In the genomic region with DNA sequence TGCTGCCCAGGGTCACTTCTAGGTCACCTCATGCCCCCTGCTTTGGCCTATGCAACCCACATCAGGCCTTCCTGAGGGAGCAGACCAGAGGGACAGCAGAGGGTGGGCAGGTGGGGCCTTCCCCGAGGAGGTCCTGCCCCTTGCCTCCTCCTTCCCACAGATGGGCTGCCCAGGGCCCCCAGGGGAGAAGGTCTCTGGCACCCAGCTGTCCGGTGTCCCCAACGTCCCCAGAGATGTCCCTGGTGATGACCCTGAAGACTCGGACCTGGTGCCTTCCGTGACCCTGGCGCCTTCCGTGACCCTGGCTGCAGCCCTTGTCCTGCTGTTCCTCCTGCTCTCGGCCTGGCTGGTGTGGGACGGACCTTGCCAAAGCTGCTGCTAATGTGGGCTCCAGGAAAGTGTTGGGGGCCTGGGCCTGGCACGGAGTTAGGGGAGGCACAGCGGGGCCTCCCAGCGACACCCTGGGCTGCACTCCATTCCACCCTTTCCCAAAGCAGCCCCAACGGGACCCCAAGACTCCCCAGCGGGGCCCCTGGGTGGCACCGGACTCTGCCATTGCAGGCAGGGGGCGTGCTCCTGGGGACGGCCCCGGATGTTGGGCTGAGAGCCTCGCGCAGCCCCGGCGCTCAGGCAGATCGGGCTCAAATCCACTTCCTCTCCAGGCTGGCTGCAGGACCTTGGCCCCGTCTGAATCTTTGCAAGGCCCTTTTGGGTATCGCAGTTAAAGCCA, we compare ENCODE assay signal across 13 cellular contexts. TPM values are rescaled to one million over a fixed set of nuclear protein-coding genes. Genes with fewer than 3 reads are reported as not detected.
DNase-seq lines count a peak whose midpoint lies in the region; ATAC-seq, FAIRE-seq and TF ChIP-seq lines count a peak whose summit lies in the region.
"Had no signal": no experiment of that assay in that cellular context is flagged by ENCODE, and none has a peak within 500 bp of the region (broad histone marks: within the 10 kb centered on the region; RNA-seq: fewer than 3 reads in every experiment).

No MANE protein-coding gene starts in this region.

- TF ChIP-seq RAD21 in HepG2 (CRISPR knock-in tag; IDR thresholded peaks at IDR 0.05): no peak

- no peaks in the 10 kb centered on the region for H3K36me3 ChIP-seq in CD8-positive, alpha-beta memory T cell (ENCODE audit: insufficient read depth, low read length)
- H3K36me3 ChIP-seq in SU-DHL-6 (ENCODE audit: low read length) (no peaks in the 10 kb centered on the region), HepG2 (replicated peaks in 1 of 2; ENCODE audit: control insufficient read depth in 1 of 2, insufficient read depth in 2 of 2, low read length in 2 of 2) (no peaks in the 10 kb centered on the region), adrenal gland (replicated peaks in 1 of 2) (no peaks in the 10 kb centered on the region)

- H3K4me3 ChIP-seq in CD8-positive, alpha-beta memory T cell (ENCODE audit: low read length): peak overlapping the region; percentile 43
- H3K4me3 ChIP-seq in SU-DHL-6 (ENCODE audit: insufficient read depth, low read length, poor library complexity, severe bottlenecking): no peak overlapping the region
- H3K4me3 ChIP-seq in HepG2 (replicated peaks in 1 of 3; ENCODE audit: insufficient read depth in 1 of 3, low read depth in 2 of 3, low read length in 3 of 3): peak overlapping the region; percentile 27 to 70 (median 47); a peak in 4 of 6 replicates
- H3K4me3 ChIP-seq in adrenal gland: no peak overlapping the region
- H3K4me3 ChIP-seq: hepatocyte, SK-N-MC had no signal

- peaks cover 4 to 17% of the 10 kb centered on the region in 2 donors for H3K27me3 Mint-ChIP-seq in CD8-positive, alpha-beta memory T cell

- H3K9me2 ChIP-seq in SU-DHL-6 (replicated peaks; ENCODE audit: insufficient read depth, low read length): no peaks in the 10 kb centered on the region

- H3F3A ChIP-seq in SU-DHL-6 (ENCODE audit: insufficient read depth): no peaks in the 10 kb centered on the region

- TF ChIP-seq EP300 in HepG2 (IDR thresholded peaks at IDR 0.05; ENCODE audit: low read depth in 2 of 2, low read length in 2 of 2): no peak
- no peak for TF ChIP-seq EP300 in HepG2 (CRISPR knock-in tag; IDR thresholded peaks at IDR 0.05; ENCODE audit: borderline replicate concordance)

- no peak for TF ChIP-seq POLR2A in HepG2 (IDR thresholded peaks at IDR 0.05; ENCODE audit: insufficient read depth in 1 of 2, low read depth in 2 of 2, low read length in 2 of 2)
- TF ChIP-seq POLR2A in adrenal gland (IDR thresholded peaks at IDR 0.05): no peak

- no peaks in the 10 kb centered on the region for H4K20me1 ChIP-seq in SU-DHL-6 (ENCODE audit: low read depth, low read length)
- no peaks in the 10 kb centered on the region for H4K20me1 ChIP-seq in HepG2 (ENCODE audit: insufficient read depth, low read length)

- H3K4me2 ChIP-seq in SU-DHL-6 (ENCODE audit: low read depth, low read length, poor library complexity, severe bottlenecking) (peak overlapping the region; percentile 53), HepG2 (ENCODE audit: low read depth, low read length) (peak overlapping the region; percentile 95)
- H3K4me2 ChIP-seq: hepatocyte had no signal

- H3K4me1 Mint-ChIP-seq in CD8-positive, alpha-beta memory T cell: peaks cover 0 to 6% (median 5%) of the 10 kb centered on the region in 3 donors

- FAIRE-seq in HepG2 (lab: Jason Lieb, UNC): no peak
- FAIRE-seq: astrocyte had no signal

- no peak overlapping the region for H2AFZ ChIP-seq in SU-DHL-6 (ENCODE audit: low read depth, low read length, severe bottlenecking)
- no peak overlapping the region for H2AFZ ChIP-seq in HepG2 (ENCODE audit: low read length)
- H2AFZ ChIP-seq: hepatocyte had no signal

- no peaks in the 10 kb centered on the region for H3K36me3 Mint-ChIP-seq in CD8-positive, alpha-beta memory T cell

- intact Hi-C loops in HepG2 (cut with micrococcal nuclease; ENCODE audit: unreplicated experiment) (loop anchor here (1.0 to 5.0 kb wide), 4 partner anchors 29 to 299 kb away; a partner anchor contains a TSS), adrenal gland (cut with DNase I) (loop anchor here (5.0 to 10.0 kb wide), 5 partner anchors 78 to 461 kb away; a partner anchor contains a TSS)

- no peaks in the 10 kb centered on the region for H3K27me3 ChIP-seq in CD8-positive, alpha-beta memory T cell (ENCODE audit: insufficient read depth, low read length, poor library complexity, severe bottlenecking)
- H3K27me3 ChIP-seq in SU-DHL-6 (ENCODE audit: low read length): no peaks in the 10 kb centered on the region
- peaks cover 4 to 54% of the 10 kb centered on the region in 2 experiments for H3K27me3 ChIP-seq in HepG2 (ENCODE audit: control insufficient read depth in 1 of 2, insufficient read depth in 2 of 2, low read length in 2 of 2)
- no peaks in the 10 kb centered on the region for H3K27me3 ChIP-seq in adrenal gland

- no peaks in the 10 kb centered on the region for H3K9me3 Mint-ChIP-seq in CD8-positive, alpha-beta memory T cell

- WGBS in HepG2 (ENCODE audit: low lambda C conversion rate): 23% methylated on average over 10 of the region's 25 CpGs
- WGBS in adrenal gland, 4 donors: 18 to 55% (median 48%) methylated on average over 11 to 25 of the region's 25 CpGs

- H3K4me3 Mint-ChIP-seq in CD8-positive, alpha-beta memory T cell: peak overlapping the region in 3 of 7 donors; percentile 8 to 35 (median 22)

- H3K4me1 ChIP-seq in CD8-positive, alpha-beta memory T cell (ENCODE audit: insufficient read depth, low read length): peaks cover 6% of the 10 kb centered on the region
- H3K4me1 ChIP-seq in HepG2 (ENCODE audit: insufficient read depth, low read length) (peaks cover 54% of the 10 kb centered on the region), adrenal gland (replicated peaks in 1 of 2) (peaks cover 0 to 4% of the 10 kb centered on the region in 2 donors)

- BruUV-seq in HepG2 (replicated peaks; lab: Mats Ljungman, UMichigan): no TSS peak

- TF ChIP-seq CTCF in SU-DHL-6 (IDR thresholded peaks at IDR 0.05; ENCODE audit: insufficient read depth, low read length, poor library complexity, severe bottlenecking) (no peak), HepG2 (CRISPR knock-in tag; IDR thresholded peaks at IDR 0.05) (no peak), adrenal gland (IDR thresholded peaks at IDR 0.05) (no peak)

- H3K9ac ChIP-seq in SU-DHL-6 (ENCODE audit: low read length) (peak overlapping the region; percentile 32; the same call in 1 of the 2 replicates), HepG2 (ENCODE audit: insufficient read depth, low read depth, low read length) (peak overlapping the region; percentile 1; the same call in 1 of the 2 replicates)

- POLR2A ChIA-PET in CD8-positive, alpha-beta memory T cell (lab: Charles Lee): no interaction called here
- POLR2A ChIA-PET in HepG2 (lab: Yijun Ruan, JAX): interaction anchor here (0.8 to 1.6 kb wide), 3 partner anchors 26 to 138 kb away, joined by 3 to 11 read pairs (median 3); a partner anchor contains a TSS

- DNase-seq in CD8-positive, alpha-beta memory T cell: peak in 1 of 5 donors; percentile 47
- DNase-seq in HepG2 (ENCODE audit: low spot score) (no peak), cortex of kidney (lab: John Stamatoyannopoulos, UW) (no peak), adrenal gland (no peak), NCI-H187 treated with DMSO at 0.1 percent for 48 hours (lab: John Stamatoyannopoulos, UW) (no peak)

- ATAC-seq in GM21423 (IDR thresholded peaks at IDR 0.05; ENCODE audit: unreplicated experiment) (peak; percentile 22), HepG2 (peak; percentile 67), GM18861 (IDR thresholded peaks at IDR 0.05; ENCODE audit: unreplicated experiment) (no peak)

- CTCF ChIA-PET in CD8-positive, alpha-beta memory T cell (lab: Charles Lee): interaction anchor here (0.6 to 7.0 kb wide), 5 partner anchors 10 to 303 kb away, joined by 3 to 56 read pairs (median 6); no protein-coding TSS in a partner anchor
- CTCF ChIA-PET in HepG2 (lab: Yijun Ruan, JAX; ENCODE audit: low intra/inter-chr PET ratio, low total read pairs): interaction anchor here (1.2 to 2.6 kb wide), 6 partner anchors 78 to 300 kb away, joined by 4 to 39 read pairs (median 6); no protein-coding TSS in a partner anchor

- peak overlapping the region in 1 of 8 donors; percentile 65 for H3K27ac Mint-ChIP-seq in CD8-positive, alpha-beta memory T cell

- H3K79me2 ChIP-seq in SU-DHL-6 (ENCODE audit: insufficient read depth, low read length) (no peaks in the 10 kb centered on the region), HepG2 (ENCODE audit: insufficient read depth, low read length) (no peaks in the 10 kb centered on the region)
- H3K79me2 ChIP-seq: hepatocyte had no signal

- H3K9me3 ChIP-seq in CD8-positive, alpha-beta memory T cell (ENCODE audit: low read length): no peaks in the 10 kb centered on the region
- H3K9me3 ChIP-seq in SU-DHL-6 (ENCODE audit: insufficient read depth, low read length): no peaks in the 10 kb centered on the region
- no peaks in the 10 kb centered on the region for H3K9me3 ChIP-seq in HepG2 (ENCODE audit: low read length)
- H3K9me3 ChIP-seq in adrenal gland (replicated peaks in 1 of 3): no peaks in the 10 kb centered on the region

- no peak overlapping the region for H3K27ac ChIP-seq in CD8-positive, alpha-beta memory T cell (ENCODE audit: low read depth, low read length)
- no peak overlapping the region for H3K27ac ChIP-seq in SU-DHL-6 (ENCODE audit: low read depth, low read length)
- H3K27ac ChIP-seq in HepG2 (ENCODE audit: extremely low read length, insufficient read depth, low read length): no peak overlapping the region
- no peak overlapping the region for H3K27ac ChIP-seq in adrenal gland
- H3K27ac ChIP-seq: hepatocyte, SK-N-MC had no signal

- in situ Hi-C loops in HepG2 (cut with HindIII; ENCODE audit: extremely low pct_ligation_motif_present, low pct_unique_long_range_greater_than_20kb): loop anchor here (5.0 kb wide), 3 partner anchors 78 to 298 kb away; a partner anchor contains a TSS

RNA-seq across cellular contexts. Expression of a gene that starts 6.8 kb away (rescaled TPM):
- total RNA-seq in CD8-positive, alpha-beta memory T cell: 10 to 100 TPM; 15.5 to 16.3 TPM
- polyA plus RNA-seq in CD8-positive, alpha-beta memory T cell: 4.0 TPM
- total RNA-seq in HepG2 (2016; rRNA removed; fragmentation: Illumina TruSeq; extraction: Trizol) (6.3 and 15.0 TPM in 2 replicates), adrenal gland (10 to 100 TPM in 3 of 8 donors, 1 to 10 TPM in 5; 2.0 to 79.1 (median 8.8) TPM)
- 1.8 and 2.0 TPM in 2 replicates for total RNA-seq in HepG2 (2016; cell fraction: cytosol; rRNA removed; fragmentation: Illumina TruSeq; extraction: Trizol; ENCODE audit: low read depth)
- 5.3 and 14.9 TPM in 2 replicates for total RNA-seq in HepG2 (2016; cell fraction: insoluble cytoplasmic fraction; rRNA removed; fragmentation: Illumina TruSeq; extraction: Trizol)
- 4.5 and 4.6 TPM in 2 replicates for total RNA-seq in HepG2 (2016; cell fraction: membrane; rRNA removed; fragmentation: Illumina TruSeq; extraction: Trizol)
- total RNA-seq in HepG2 (2016; cell fraction: nucleus; rRNA removed; fragmentation: Illumina TruSeq; extraction: Trizol): 16.5 and 16.8 TPM in 2 replicates
- polyA plus RNA-seq in HepG2 (2011; rRNA removed) (4.1 and 9.1 TPM in 2 replicates), adrenal gland (1 to 10 TPM; 3.3 to 6.7 (median 5.0) TPM)
- polyA plus RNA-seq in HepG2 (2011; cell fraction: cytosol; rRNA removed): 5.0 and 5.7 TPM in 2 replicates
- 7.2 and 12.6 TPM in 2 replicates for polyA plus RNA-seq in HepG2 (2011; cell fraction: nucleus; rRNA removed)
- polyA plus RNA-seq in HepG2 (2012): 2.1 and 4.5 TPM in 2 replicates
- 1.7 and 2.0 TPM in 2 replicates for polyA plus RNA-seq in HepG2 (2016; cell fraction: cytosol; fragmentation: Illumina TruSeq; extraction: Trizol; ENCODE audit: low read depth)
- 4.0 and 5.0 TPM in 2 replicates for polyA plus RNA-seq in HepG2 (2016; cell fraction: insoluble cytoplasmic fraction; fragmentation: Illumina TruSeq; extraction: Trizol; ENCODE audit: low read depth)
- polyA plus RNA-seq in HepG2 (2016; cell fraction: membrane; fragmentation: Illumina TruSeq; extraction: Trizol; ENCODE audit: low read depth): 2.7 and 3.1 TPM in 2 replicates
- 22.0 and 22.4 TPM in 2 replicates for polyA plus RNA-seq in HepG2 (2016; cell fraction: nucleus; fragmentation: Illumina TruSeq; extraction: Trizol; ENCODE audit: insufficient read depth, low read depth)
- 16.3 and 18.5 TPM in 2 replicates for polyA minus RNA-seq in HepG2 (2011; rRNA and poly(A)+ RNA removed; ENCODE audit: low replicate concordance)
- polyA minus RNA-seq in HepG2 (2011; cell fraction: cytosol; rRNA and poly(A)+ RNA removed): 6.5 and 7.4 TPM in 2 replicates
- 9.1 and 12.8 TPM in 2 replicates for polyA minus RNA-seq in HepG2 (2011; cell fraction: nucleus; rRNA and poly(A)+ RNA removed)

RNA-seq across cellular contexts. Expression of a gene that starts 25.9 kb away (rescaled TPM):
- 1 to 10 TPM; 1.3 to 2.5 TPM for total RNA-seq in CD8-positive, alpha-beta memory T cell
- 2.6 TPM for polyA plus RNA-seq in CD8-positive, alpha-beta memory T cell
- 8.2 and 13.8 TPM in 2 replicates for total RNA-seq in HepG2 (2016; rRNA removed; fragmentation: Illumina TruSeq; extraction: Trizol)
- total RNA-seq in HepG2 (2016; cell fraction: cytosol; rRNA removed; fragmentation: Illumina TruSeq; extraction: Trizol; ENCODE audit: low read depth): 3.2 and 3.9 TPM in 2 replicates
- 7.9 and 15.6 TPM in 2 replicates for total RNA-seq in HepG2 (2016; cell fraction: insoluble cytoplasmic fraction; rRNA removed; fragmentation: Illumina TruSeq; extraction: Trizol)
- 10.0 and 11.4 TPM in 2 replicates for total RNA-seq in HepG2 (2016; cell fraction: membrane; rRNA removed; fragmentation: Illumina TruSeq; extraction: Trizol)
- 12.1 and 14.4 TPM in 2 replicates for total RNA-seq in HepG2 (2016; cell fraction: nucleus; rRNA removed; fragmentation: Illumina TruSeq; extraction: Trizol)
- 14.6 and 21.3 TPM in 2 replicates for polyA plus RNA-seq in HepG2 (2011; rRNA removed)
- 13.1 and 15.4 TPM in 2 replicates for polyA plus RNA-seq in HepG2 (2011; cell fraction: cytosol; rRNA removed)
- 33.2 and 35.5 TPM in 2 replicates for polyA plus RNA-seq in HepG2 (2011; cell fraction: nucleus; rRNA removed)
- polyA plus RNA-seq in HepG2 (2012): 12.0 and 17.4 TPM in 2 replicates
- polyA plus RNA-seq in HepG2 (2016; cell fraction: cytosol; fragmentation: Illumina TruSeq; extraction: Trizol; ENCODE audit: low read depth): 3.2 and 4.4 TPM in 2 replicates
- 8.6 and 9.0 TPM in 2 replicates for polyA plus RNA-seq in HepG2 (2016; cell fraction: insoluble cytoplasmic fraction; fragmentation: Illumina TruSeq; extraction: Trizol; ENCODE audit: low read depth)
- 8.8 and 9.3 TPM in 2 replicates for polyA plus RNA-seq in HepG2 (2016; cell fraction: membrane; fragmentation: Illumina TruSeq; extraction: Trizol; ENCODE audit: low read depth)
- 20.0 and 22.0 TPM in 2 replicates for polyA plus RNA-seq in HepG2 (2016; cell fraction: nucleus; fragmentation: Illumina TruSeq; extraction: Trizol; ENCODE audit: insufficient read depth, low read depth)
- 8.1 and 55.0 TPM in 2 replicates for polyA minus RNA-seq in HepG2 (2011; rRNA and poly(A)+ RNA removed; ENCODE audit: low replicate concordance)
- 7.1 and 8.0 TPM in 2 replicates for polyA minus RNA-seq in HepG2 (2011; cell fraction: cytosol; rRNA and poly(A)+ RNA removed)
- 25.4 and 28.7 TPM in 2 replicates for polyA minus RNA-seq in HepG2 (2011; cell fraction: nucleus; rRNA and poly(A)+ RNA removed)
- total RNA-seq in adrenal gland: 10 to 100 TPM; 11.4 to 29.5 (median 19.8) TPM
- polyA plus RNA-seq in adrenal gland: 10 to 100 TPM in 1 of 3 donors, 1 to 10 TPM in 2; 6.5 to 11.1 (median 8.8) TPM

RNA-seq across cellular contexts. Expression of a gene that starts 39.1 kb away (rescaled TPM):
- not detected for total RNA-seq in CD8-positive, alpha-beta memory T cell
- not detected for polyA plus RNA-seq in CD8-positive, alpha-beta memory T cell
- total RNA-seq in HepG2 (2016; rRNA removed; fragmentation: Illumina TruSeq; extraction: Trizol) (not detected in 2 replicates), adrenal gland (not detected)
- total RNA-seq in HepG2 (2016; cell fraction: cytosol; rRNA removed; fragmentation: Illumina TruSeq; extraction: Trizol; ENCODE audit: low read depth): not detected in 2 replicates
- total RNA-seq in HepG2 (2016; cell fraction: insoluble cytoplasmic fraction; rRNA removed; fragmentation: Illumina TruSeq; extraction: Trizol): not detected in 2 replicates
- total RNA-seq in HepG2 (2016; cell fraction: membrane; rRNA removed; fragmentation: Illumina TruSeq; extraction: Trizol): not detected in 2 replicates
- not detected in 2 replicates for total RNA-seq in HepG2 (2016; cell fraction: nucleus; rRNA removed; fragmentation: Illumina TruSeq; extraction: Trizol)
- polyA plus RNA-seq in HepG2 (2011; rRNA removed) (not detected in 2 replicates), adrenal gland (not detected)
- polyA plus RNA-seq in HepG2 (2011; cell fraction: cytosol; rRNA removed): not detected in 2 replicates
- not detected in 2 replicates for polyA plus RNA-seq in HepG2 (2011; cell fraction: nucleus; rRNA removed)
- not detected in 2 replicates for polyA plus RNA-seq in HepG2 (2012)
- not detected in 2 replicates for polyA plus RNA-seq in HepG2 (2016; cell fraction: cytosol; fragmentation: Illumina TruSeq; extraction: Trizol; ENCODE audit: low read depth)
- polyA plus RNA-seq in HepG2 (2016; cell fraction: insoluble cytoplasmic fraction; fragmentation: Illumina TruSeq; extraction: Trizol; ENCODE audit: low read depth): not detected in 2 replicates
- polyA plus RNA-seq in HepG2 (2016; cell fraction: membrane; fragmentation: Illumina TruSeq; extraction: Trizol; ENCODE audit: low read depth): not detected in 2 replicates
- polyA plus RNA-seq in HepG2 (2016; cell fraction: nucleus; fragmentation: Illumina TruSeq; extraction: Trizol; ENCODE audit: insufficient read depth, low read depth): not detected in 2 replicates
- polyA minus RNA-seq in HepG2 (2011; rRNA and poly(A)+ RNA removed; ENCODE audit: low replicate concordance): not detected in 2 replicates
- not detected in 2 replicates for polyA minus RNA-seq in HepG2 (2011; cell fraction: cytosol; rRNA and poly(A)+ RNA removed)
- not detected in 2 replicates for polyA minus RNA-seq in HepG2 (2011; cell fraction: nucleus; rRNA and poly(A)+ RNA removed)
- total RNA-seq: astrocyte, H4, hepatocyte, pulmonary artery endothelial cell had no signal

RNA-seq across cellular contexts. Expression of a gene that starts 48.8 kb away (rescaled TPM):
- not detected for total RNA-seq in CD8-positive, alpha-beta memory T cell
- not detected for polyA plus RNA-seq in CD8-positive, alpha-beta memory T cell
- total RNA-seq in HepG2 (2016; rRNA removed; fragmentation: Illumina TruSeq; extraction: Trizol) (1.0 and 3.8 TPM in 2 replicates), adrenal gland (100 to 1,000 TPM in 2 of 8 donors, 10 to 100 TPM in 6; 23.5 to 138 (median 70.9) TPM)
- 0.35 and 0.61 TPM in 2 replicates for total RNA-seq in HepG2 (2016; cell fraction: cytosol; rRNA removed; fragmentation: Illumina TruSeq; extraction: Trizol; ENCODE audit: low read depth)
- total RNA-seq in HepG2 (2016; cell fraction: insoluble cytoplasmic fraction; rRNA removed; fragmentation: Illumina TruSeq; extraction: Trizol): 0.86 and 3.7 TPM in 2 replicates
- 0.99 and 1.1 TPM in 2 replicates for total RNA-seq in HepG2 (2016; cell fraction: membrane; rRNA removed; fragmentation: Illumina TruSeq; extraction: Trizol)
- total RNA-seq in HepG2 (2016; cell fraction: nucleus; rRNA removed; fragmentation: Illumina TruSeq; extraction: Trizol): 3.9 and 4.8 TPM in 2 replicates
- polyA plus RNA-seq in HepG2 (2011; rRNA removed) (1.8 and 1.9 TPM in 2 replicates), adrenal gland (100 to 1,000 TPM in 1 of 3 donors, 10 to 100 TPM in 1, 1 to 10 TPM in 1; 4.1 to 108 (median 35.3) TPM)
- polyA plus RNA-seq in HepG2 (2011; cell fraction: cytosol; rRNA removed): 1.2 and 1.7 TPM in 2 replicates
- polyA plus RNA-seq in HepG2 (2011; cell fraction: nucleus; rRNA removed): 4.8 and 6.6 TPM in 2 replicates
- polyA plus RNA-seq in HepG2 (2012): 0.43 and 1.1 TPM in 2 replicates
- 0.33 and 0.43 TPM in 2 replicates for polyA plus RNA-seq in HepG2 (2016; cell fraction: cytosol; fragmentation: Illumina TruSeq; extraction: Trizol; ENCODE audit: low read depth)
- 0.77 and 1.1 TPM in 2 replicates for polyA plus RNA-seq in HepG2 (2016; cell fraction: insoluble cytoplasmic fraction; fragmentation: Illumina TruSeq; extraction: Trizol; ENCODE audit: low read depth)
- 0.61 and 0.78 TPM in 2 replicates for polyA plus RNA-seq in HepG2 (2016; cell fraction: membrane; fragmentation: Illumina TruSeq; extraction: Trizol; ENCODE audit: low read depth)
- 6.6 and 7.1 TPM in 2 replicates for polyA plus RNA-seq in HepG2 (2016; cell fraction: nucleus; fragmentation: Illumina TruSeq; extraction: Trizol; ENCODE audit: insufficient read depth, low read depth)
- polyA minus RNA-seq in HepG2 (2011; rRNA and poly(A)+ RNA removed; ENCODE audit: low replicate concordance): 4.1 TPM in 1 of 2 replicates, not detected in the other
- 0.70 and 1.3 TPM in 2 replicates for polyA minus RNA-seq in HepG2 (2011; cell fraction: cytosol; rRNA and poly(A)+ RNA removed)
- 0.87 and 1.2 TPM in 2 replicates for polyA minus RNA-seq in HepG2 (2011; cell fraction: nucleus; rRNA and poly(A)+ RNA removed)
- total RNA-seq: H4, pulmonary artery endothelial cell had no signal

Comparison
In these comparisons a context has a peak if more than half of its experiments do, and no peak if none do; other contexts are left out.
1. H3K4me3 ChIP-seq: peak in CD8-positive, alpha-beta memory T cell (single experiment) and HepG2 (3 of 3); none in SU-DHL-6 (single experiment) and adrenal gland (0 of 4).